In genomic region chr12:53676715-53677611, GRCh38 we compare ENCODE assay signal across 1 cellular context.
TF ChIP-seq lines count a peak whose summit lies in the region.

No MANE protein-coding gene starts in this region.

TF ChIP-seq in HEK293, 187 proteins besides CTCF, POLR2A, EP300 and RAD21 (continued from another document):
- TF ChIP-seq TSHZ1 (tag by site-specific recombination; IDR thresholded peaks at IDR 0.05; ENCODE audit: borderline replicate concordance) (0 out of 2 replicates have a peak, but pooled peaks have one; percentile 42), EGR2 (tag by site-specific recombination; IDR thresholded peaks at IDR 0.05; ENCODE audit: low read depth) (peak; percentile 64; the same call in 1 of the 2 replicates), ZBTB11 (tag by site-specific recombination; conservative IDR thresholded peaks at IDR 0.05; ENCODE audit: low read depth) (0 out of 2 replicates have a peak, but pooled peaks have one; percentile 35), OVOL3 (tag by site-specific recombination; IDR thresholded peaks at IDR 0.05) (peak; percentile 43; the same call in 1 of the 2 replicates), ZBTB44 (tag by site-specific recombination; IDR thresholded peaks at IDR 0.05) (peak; percentile 9; the same call in 1 of the 2 replicates), PATZ1 (tag by site-specific recombination; IDR thresholded peaks at IDR 0.05) (peak; percentile 85), ZNF561 (tag by site-specific recombination; IDR thresholded peaks at IDR 0.05; ENCODE audit: borderline replicate concordance) (peak; percentile 36), GLIS2 (tag by site-specific recombination; IDR thresholded peaks at IDR 0.05) (peak; percentile 76), ZNF639 (tag by site-specific recombination; IDR thresholded peaks at IDR 0.05) (peak; percentile 7; the same call in 1 of the 2 replicates), ZNF335 (tag by site-specific recombination; conservative IDR thresholded peaks at IDR 0.05) (peak; percentile 82; the same call in 1 of the 2 replicates), ZNF10 (tag by site-specific recombination; IDR thresholded peaks at IDR 0.05) (peak; percentile 92), ZNF654 (tag by site-specific recombination; IDR thresholded peaks at IDR 0.05; ENCODE audit: low read depth) (no peak), MZF1 (tag by site-specific recombination; IDR thresholded peaks at IDR 0.05; ENCODE audit: borderline replicate concordance) (peak; percentile 64), ZNF660 (tag by site-specific recombination; IDR thresholded peaks at IDR 0.05) (peak; percentile 41), IKZF3 (tag by site-specific recombination; IDR thresholded peaks at IDR 0.05) (peak; percentile 87), ZNF398 (tag by site-specific recombination; IDR thresholded peaks at IDR 0.05) (peak; percentile 89), KLF17 (tag by site-specific recombination; IDR thresholded peaks at IDR 0.05) (peak; percentile 60)
TF ChIP-seq in HEK293: peak in this region for 30.
